Comparison of ENCODE assay signal across 29 cellular contexts in the genomic region with DNA sequence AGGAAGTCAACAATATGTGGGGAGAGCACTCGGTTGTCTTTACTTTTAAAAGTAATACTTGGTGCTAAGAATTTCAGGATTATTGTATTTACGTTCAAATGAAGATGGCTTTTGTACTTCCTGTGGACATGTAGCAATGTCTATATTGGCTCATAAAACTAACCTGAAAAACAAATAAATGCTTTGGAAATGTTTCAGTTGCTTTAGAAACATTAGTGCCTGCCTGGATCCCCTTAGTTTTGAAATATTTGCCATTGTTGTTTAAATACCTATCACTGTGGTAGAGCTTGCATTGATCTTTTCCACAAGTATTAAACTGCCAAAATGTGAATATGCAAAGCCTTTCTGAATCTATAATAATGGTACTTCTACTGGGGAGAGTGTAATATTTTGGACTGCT. TPM values are rescaled to one million over a fixed set of nuclear protein-coding genes. Genes with fewer than 3 reads are reported as not detected.
DNase-seq lines count a peak whose midpoint lies in the region; ATAC-seq and TF ChIP-seq lines count a peak whose summit lies in the region.
"Had no signal": no experiment of that assay in that cellular context is flagged by ENCODE, and none has a peak within 500 bp of the region (broad histone marks: within the 10 kb centered on the region; RNA-seq: fewer than 3 reads in every experiment).

No MANE protein-coding gene starts in this region.

- H3K27me3 ChIP-seq in CD8-positive, alpha-beta T cell (ENCODE audit: insufficient read depth, low read length) = no peaks in the 10 kb centered on the region
- H3K27me3 ChIP-seq: BE2C, left lung, stomach, thyroid gland, vagina had no signal

- CTCF ChIA-PET in activated CD8-positive, alpha-beta memory T cell treated with anti-CD3 and anti-CD28 coated beads, Interleukin-2, amount 10 ng/mL, durations not matched to agents 7 days and 5 days (lab: Charles Lee) = interaction anchor here (1.2 kb wide), 2 partner anchors 12 to 62 kb away, joined by 3 to 4 read pairs; no protein-coding TSS in a partner anchor
- CTCF ChIA-PET in CD8-positive, alpha-beta T cell (lab: Charles Lee) = no interaction called here

- no peak overlapping the region for H3K4me3 ChIP-seq in CD8-positive, alpha-beta T cell (ENCODE audit: low read depth, low read length)
- H3K4me3 ChIP-seq: left lung, stomach, thyroid gland, vagina had no signal

- H3K36me3 ChIP-seq in CD8-positive, alpha-beta T cell (ENCODE audit: insufficient read depth, low read length) = peaks cover 16% of the 10 kb centered on the region

- H3K27ac Mint-ChIP-seq in activated CD8-positive, alpha-beta memory T cell treated with anti-CD3 and anti-CD28 coated beads, Interleukin-2, amount 10 ng/mL, durations not matched to agents 7 days and 5 days = peak overlapping the region; percentile 36
- H3K27ac Mint-ChIP-seq in CD8-positive, alpha-beta T cell = peak overlapping the region; percentile 42
- peak overlapping the region; percentile 73 for H3K27ac Mint-ChIP-seq in memory B cell
- no peak overlapping the region for H3K27ac Mint-ChIP-seq in nephron progenitor cell
- H3K27ac Mint-ChIP-seq: activated B cell treated with CpG ODN at 0.5 μM for 24 hours; dendritic cell treated with granulocyte-macrophage colony-stimulating factor and Interleukin-4, amounts not matched to agents 40 ng/mL and 50 ng/mL, for 4 days had no signal

- TF ChIP-seq CTCF in CD8-positive, alpha-beta T cell (IDR thresholded peaks at IDR 0.05) = no peak
- TF ChIP-seq CTCF in VCaP (conservative IDR thresholded peaks at IDR 0.05) = no peak
- no peak for TF ChIP-seq CTCF in nephron progenitor cell (IDR thresholded peaks at IDR 0.05)

- H3K4me1 ChIP-seq in CD8-positive, alpha-beta T cell (ENCODE audit: insufficient read depth, low read length) = no peaks in the 10 kb centered on the region
- H3K4me1 ChIP-seq: BE2C, left lung, thyroid gland, vagina had no signal

- no peaks in the 10 kb centered on the region for H3K9me3 ChIP-seq in CD8-positive, alpha-beta T cell (ENCODE audit: low read length)
- H3K9me3 ChIP-seq: BE2C, left lung, stomach, thyroid gland, vagina had no signal

- H3K9me3 Mint-ChIP-seq in activated CD8-positive, alpha-beta memory T cell treated with anti-CD3 and anti-CD28 coated beads, Interleukin-2, amount 10 ng/mL, durations not matched to agents 7 days and 5 days (ENCODE audit: low read depth) = no peaks in the 10 kb centered on the region
- H3K9me3 Mint-ChIP-seq in CD8-positive, alpha-beta T cell = no peaks in the 10 kb centered on the region
- H3K9me3 Mint-ChIP-seq in memory B cell (no peaks in the 10 kb centered on the region), nephron progenitor cell (no peaks in the 10 kb centered on the region)
- H3K9me3 Mint-ChIP-seq: activated B cell treated with CpG ODN at 0.5 μM for 24 hours; activated naive CD4-positive, alpha-beta T cell treated with anti-CD3 and anti-CD28 coated beads, Interleukin-2, amount 50 U/mL, for 72 hours; dendritic cell treated with granulocyte-macrophage colony-stimulating factor and Interleukin-4, amounts not matched to agents 40 ng/mL and 50 ng/mL, for 4 days had no signal

- no peak overlapping the region for H3K4me3 Mint-ChIP-seq in activated CD8-positive, alpha-beta memory T cell treated with anti-CD3 and anti-CD28 coated beads, Interleukin-2, amount 10 ng/mL, durations not matched to agents 7 days and 5 days
- no peak overlapping the region for H3K4me3 Mint-ChIP-seq in CD8-positive, alpha-beta T cell
- H3K4me3 Mint-ChIP-seq in memory B cell (no peak overlapping the region), nephron progenitor cell (no peak overlapping the region)
- H3K4me3 Mint-ChIP-seq: activated B cell treated with CpG ODN at 0.5 μM for 24 hours; dendritic cell treated with granulocyte-macrophage colony-stimulating factor and Interleukin-4, amounts not matched to agents 40 ng/mL and 50 ng/mL, for 4 days had no signal

- no peak overlapping the region for H3K27ac ChIP-seq in CD8-positive, alpha-beta T cell (ENCODE audit: low read depth, low read length)
- peak overlapping the region; percentile 49 for H3K27ac ChIP-seq in VCaP
- H3K27ac ChIP-seq: left lung, stomach, thyroid gland, vagina had no signal

- H3K27me3 Mint-ChIP-seq in activated CD8-positive, alpha-beta memory T cell treated with anti-CD3 and anti-CD28 coated beads, Interleukin-2, amount 10 ng/mL, durations not matched to agents 7 days and 5 days = no peaks in the 10 kb centered on the region
- no peaks in the 10 kb centered on the region for H3K27me3 Mint-ChIP-seq in CD8-positive, alpha-beta T cell (ENCODE audit: low read depth)
- no peaks in the 10 kb centered on the region for H3K27me3 Mint-ChIP-seq in memory B cell
- H3K27me3 Mint-ChIP-seq in nephron progenitor cell (ENCODE audit: low read depth, poor library complexity) = no peaks in the 10 kb centered on the region
- H3K27me3 Mint-ChIP-seq: activated B cell treated with CpG ODN at 0.5 μM for 24 hours; dendritic cell treated with granulocyte-macrophage colony-stimulating factor and Interleukin-4, amounts not matched to agents 40 ng/mL and 50 ng/mL, for 4 days had no signal

- no peak for DNase-seq in activated CD8-positive, alpha-beta memory T cell treated with anti-CD3 and anti-CD28 coated beads, Interleukin-2, amount 10 ng/mL, durations not matched to agents 7 days and 5 days
- no peak for DNase-seq in activated CD8-positive, alpha-beta memory T cell treated with anti-CD3 and anti-CD28 coated beads, Interleukin-2, amount 50 U/mL, for 48 hours
- DNase-seq in CD8-positive, alpha-beta T cell = no peak
- no peak for DNase-seq in memory B cell (ENCODE audit: low spot score in 2 of 2)
- DNase-seq in nephron progenitor cell = no peak
- no peak for DNase-seq in anterior cingulate cortex (lab: John Stamatoyannopoulos, UW)
- DNase-seq: activated B cell treated with CpG ODN at 0.5 μM for 24 hours; activated T-cell treated with anti-CD3 and anti-CD28 coated beads, Interleukin-2, amount 50 U/mL, for 1 hour; BE2C; central memory CD4-positive, alpha-beta T cell; COR-L47; DMS53; hippocampal formation; left lung; NCI-H1105; NCI-H1930; NCI-H524 treated with DMSO at 0.1 percent for 48 hours; NK-92 treated with Interleukin-12 subunit alpha and Interleukin-12 subunit beta, amount 100 ng/mL, for 24 hours; nucleus accumbens; SHP77 treated with DMSO at 0.1 percent for 48 hours; stomach; SW 1271; thyroid gland had no signal

- ATAC-seq in activated CD8-positive, alpha-beta memory T cell treated with anti-CD3 and anti-CD28 coated beads, Interleukin-2, amount 10 ng/mL, durations not matched to agents 7 days and 5 days = no peak
- no peak for ATAC-seq in CD8-positive, alpha-beta T cell
- no peak for ATAC-seq in memory B cell (ENCODE audit: low read depth)
- ATAC-seq in HG03139 (IDR thresholded peaks at IDR 0.05; ENCODE audit: unreplicated experiment) = no peak
- ATAC-seq: activated naive CD4-positive, alpha-beta T cell treated with anti-CD3 and anti-CD28 coated beads, Interleukin-2, amount 50 U/mL, for 72 hours; left lung; Panc1 had no signal

- POLR2A ChIA-PET in CD8-positive, alpha-beta T cell (lab: Charles Lee) = interaction anchor here (0.6 kb wide), 1 partner anchor 62 kb away, joined by 3 read pairs; no protein-coding TSS in a partner anchor

- H3K36me3 Mint-ChIP-seq in activated CD8-positive, alpha-beta memory T cell treated with anti-CD3 and anti-CD28 coated beads, Interleukin-2, amount 10 ng/mL, durations not matched to agents 7 days and 5 days = peaks cover 37% of the 10 kb centered on the region
- H3K36me3 Mint-ChIP-seq in CD8-positive, alpha-beta T cell = peaks cover 63% of the 10 kb centered on the region
- peaks cover 21% of the 10 kb centered on the region for H3K36me3 Mint-ChIP-seq in memory B cell
- peaks cover 48% of the 10 kb centered on the region for H3K36me3 Mint-ChIP-seq in nephron progenitor cell (ENCODE audit: low read depth)

- intact Hi-C loops in CD8-positive, alpha-beta T cell (cut with DNase I, micrococcal nuclease) = loop anchor here in 1 of 2 experiments (5.0 kb wide), 1 partner anchor 60 kb away; no protein-coding TSS in a partner anchor

- peaks cover 15% of the 10 kb centered on the region for H3K4me1 Mint-ChIP-seq in activated CD8-positive, alpha-beta memory T cell treated with anti-CD3 and anti-CD28 coated beads, Interleukin-2, amount 10 ng/mL, durations not matched to agents 7 days and 5 days
- peaks cover 26% of the 10 kb centered on the region for H3K4me1 Mint-ChIP-seq in CD8-positive, alpha-beta T cell (ENCODE audit: low read depth)
- H3K4me1 Mint-ChIP-seq in memory B cell (peaks cover 13% of the 10 kb centered on the region), nephron progenitor cell (no peaks in the 10 kb centered on the region)

RNA-seq across cellular contexts. Expression of a gene that starts 32.7 kb away (rescaled TPM):
- 10 to 100 TPM; 20.7 to 23.4 TPM for total RNA-seq in activated CD8-positive, alpha-beta memory T cell treated with anti-CD3 and anti-CD28 coated beads, Interleukin-2, amount 10 ng/mL, durations not matched to agents 7 days and 5 days
- total RNA-seq in CD8-positive, alpha-beta T cell = 10 to 100 TPM; 72.6 to 74.5 TPM
